Comparison of ENCODE assay signal across 8 cellular contexts in the genomic region with DNA sequence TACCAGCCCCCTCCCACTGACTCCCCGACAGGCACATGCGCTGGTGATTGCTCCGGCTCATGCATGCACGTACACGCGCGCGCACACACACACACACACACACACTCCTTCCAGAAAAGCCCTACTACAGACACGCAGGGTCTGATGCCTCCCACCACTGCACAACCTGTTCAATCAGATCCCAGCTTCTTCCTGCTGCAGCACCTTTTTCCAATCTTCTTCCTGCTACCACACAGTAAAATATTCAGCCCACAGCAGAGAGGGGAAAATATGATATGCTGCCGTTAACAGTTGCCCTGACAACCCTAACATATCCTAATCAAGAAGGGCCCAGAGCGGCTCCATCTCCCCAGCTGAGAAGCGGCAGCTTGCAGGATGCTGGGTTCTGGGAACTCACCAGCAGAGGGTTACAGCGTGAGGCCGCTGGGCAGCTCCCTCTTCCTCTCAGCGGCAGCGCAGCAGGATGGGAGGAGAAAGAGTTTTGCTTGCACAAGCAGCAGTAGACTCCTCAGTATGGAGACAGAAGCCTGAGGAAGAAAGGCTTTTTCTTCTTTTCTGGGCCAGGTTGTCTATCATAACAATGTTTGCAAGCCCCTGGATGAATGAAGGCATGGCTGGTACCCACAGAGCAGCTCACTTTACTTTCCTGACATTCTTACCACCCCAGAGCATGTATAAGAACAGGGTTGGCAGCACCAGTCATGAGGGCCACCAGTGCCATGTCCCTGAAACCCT. TPM values are rescaled to one million over a fixed set of nuclear protein-coding genes. Genes with fewer than 3 reads are reported as not detected.
A peak's percentile ranks its signal among the peaks of the same experiment; 100 is the strongest.
DNase-seq lines count a peak whose midpoint lies in the region; ATAC-seq and TF ChIP-seq lines count a peak whose summit lies in the region.

No MANE protein-coding gene starts in this region.

- in situ Hi-C loops in G401 (cut with HindIII; ENCODE audit: low sequenced_read_pairs): no loop called here

- DNase-seq in G401 (ENCODE audit: low spot score): peak; percentile 89
- DNase-seq in NCI-H146 (lab: John Stamatoyannopoulos, UW): peak; percentile 85
- peak; percentile 46 to 58 for DNase-seq in activated T-cell treated with anti-CD3 and anti-CD28 coated beads, Interleukin-2, amount 50 U/mL, for 48 hours
- peak; percentile 32 for DNase-seq in fibroblast of the conjunctiva (ENCODE audit: low read depth)
- DNase-seq in neural crest cell (ENCODE audit: low read depth, low spot score): peak; percentile 35
- no peak for DNase-seq in HK-2 (ENCODE audit: unreplicated experiment)

- TF ChIP-seq CTCF in neural crest cell (conservative IDR thresholded peaks at IDR 0.05): peak; percentile 48

- H3K27ac Mint-ChIP-seq in neural crest cell (ENCODE audit: unreplicated experiment): no peak overlapping the region

- ATAC-seq in HG03460 (IDR thresholded peaks at IDR 0.05; ENCODE audit: unreplicated experiment) (no peak), HG03521 (IDR thresholded peaks at IDR 0.05; ENCODE audit: unreplicated experiment) (no peak)

- no peaks in the 10 kb centered on the region for H3K9me3 Mint-ChIP-seq in neural crest cell

- H3K4me3 Mint-ChIP-seq in neural crest cell: no peak overlapping the region

- H3K4me1 Mint-ChIP-seq in neural crest cell: peaks cover 15% of the 10 kb centered on the region

- H3K36me3 Mint-ChIP-seq in neural crest cell (ENCODE audit: low read depth): no peaks in the 10 kb centered on the region

- peaks cover 10% of the 10 kb centered on the region for H3K27me3 Mint-ChIP-seq in neural crest cell (ENCODE audit: low read depth)

RNA-seq across cellular contexts. Expression of a gene that starts 23.9 kb away (rescaled TPM):
- not detected in 2 replicates for total RNA-seq in G401 (2014; rRNA removed; shearing (Covaris generic))
- total RNA-seq in neural crest cell: 1.3 and 1.4 TPM in 2 replicates
